Comparison of ENCODE assay signal across 8 cellular contexts in the genomic region with DNA sequence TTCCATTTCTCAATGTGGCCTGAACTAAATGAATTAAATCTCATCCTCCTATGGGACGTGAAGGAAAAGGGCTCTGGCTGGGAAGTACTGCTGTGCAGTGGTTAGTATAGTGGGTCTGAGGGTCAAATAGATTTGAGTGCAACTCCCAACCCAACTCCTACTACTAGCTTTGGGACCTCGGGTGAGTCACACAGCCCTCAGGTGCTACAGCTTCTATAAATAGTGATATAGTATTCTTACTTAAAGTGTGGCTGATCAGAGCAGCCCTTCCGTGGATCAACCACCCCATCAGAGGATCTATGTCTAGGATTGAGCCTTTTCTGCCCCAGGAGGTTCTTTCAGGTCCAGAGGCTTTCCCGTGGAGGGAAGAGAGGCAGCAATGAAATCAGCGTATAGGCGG. TPM values are rescaled to one million over a fixed set of nuclear protein-coding genes. Genes with fewer than 3 reads are reported as not detected.
DNase-seq lines count a peak whose midpoint lies in the region; ATAC-seq and TF ChIP-seq lines count a peak whose summit lies in the region.

No MANE protein-coding gene starts in this region.

- H3K27me3 ChIP-seq in left ventricle myocardium inferior (ENCODE audit: low read depth) = peaks cover 19% of the 10 kb centered on the region
- H3K27me3 ChIP-seq in brain microvascular endothelial cell (replicated peaks) = no peaks in the 10 kb centered on the region

- H3K9me3 ChIP-seq in left ventricle myocardium inferior (replicated peaks) (no peaks in the 10 kb centered on the region), mesodermal cell (ENCODE audit: control insufficient read depth, low read length) (no peaks in the 10 kb centered on the region)

- no peak for ATAC-seq in Right ventricle myocardium inferior
- ATAC-seq in HG02571 (IDR thresholded peaks at IDR 0.05; ENCODE audit: unreplicated experiment) = no peak
- ATAC-seq in GM18870 (IDR thresholded peaks at IDR 0.05; ENCODE audit: unreplicated experiment) = no peak

- WGBS in mesodermal cell (ENCODE audit: insufficient coverage in 2 of 2), 2 experiments = 3 to 23% methylated on average over 3 to 4 of the region's 6 CpGs

- H3K4me3 ChIP-seq in left ventricle myocardium inferior (peak overlapping the region; percentile 86), brain microvascular endothelial cell (ENCODE audit: low read depth, low read length) (peak overlapping the region; percentile 70), mesodermal cell (ENCODE audit: extremely low read depth, insufficient read depth, low read length, poor library complexity, severe bottlenecking) (peak overlapping the region; percentile 71)

- H3K27ac ChIP-seq in left ventricle myocardium inferior (replicated peaks) (peak overlapping the region; percentile 89), brain microvascular endothelial cell (no peak overlapping the region), mesodermal cell (ENCODE audit: low read depth, low read length, severe bottlenecking) (peak overlapping the region; percentile 80)

- DNase-seq in left ventricle myocardium inferior = no peak
- DNase-seq in Right ventricle myocardium inferior (ENCODE audit: missing footprints) = no peak
- no peak for DNase-seq in brain microvascular endothelial cell
- no peak for DNase-seq in NCI-H2107 (lab: John Stamatoyannopoulos, UW)
- DNase-seq in NCI-H1417 treated with DMSO at 0.1 percent for 48 hours (lab: John Stamatoyannopoulos, UW) = no peak

- peaks cover 22% of the 10 kb centered on the region for H3K4me1 ChIP-seq in left ventricle myocardium inferior
- H3K4me1 ChIP-seq in mesodermal cell (ENCODE audit: control insufficient read depth, insufficient read depth, low read length, poor library complexity, severe bottlenecking) = peaks cover 7% of the 10 kb centered on the region

- in situ Hi-C loops in brain microvascular endothelial cell (cut with HindIII; ENCODE audit: low pct_ligation_motif_present, low sequenced_read_pairs) = no loop called here

- no peaks in the 10 kb centered on the region for H3K36me3 ChIP-seq in left ventricle myocardium inferior
- H3K36me3 ChIP-seq in brain microvascular endothelial cell (replicated peaks) = no peaks in the 10 kb centered on the region
- no peaks in the 10 kb centered on the region for H3K36me3 ChIP-seq in mesodermal cell (ENCODE audit: control insufficient read depth, insufficient read depth, low read length)

- intact Hi-C loops in left ventricle myocardium inferior (cut with micrococcal nuclease) (loop anchor here (2.0 kb wide), 1 partner anchor 201 kb away; no protein-coding TSS in a partner anchor), Right ventricle myocardium inferior (cut with DNase I) (loop anchor here (1.0 kb wide), 1 partner anchor 201 kb away; no protein-coding TSS in a partner anchor)

- no peak for TF ChIP-seq CTCF in left ventricle myocardium inferior (IDR thresholded peaks at IDR 0.05; ENCODE audit: borderline replicate concordance)
- no peak for TF ChIP-seq CTCF in brain microvascular endothelial cell (IDR thresholded peaks at IDR 0.05; ENCODE audit: low read depth, low read length, missing control alignments)

RNA-seq across cellular contexts. Expression of a gene that starts 0.9 kb away (rescaled TPM):
- total RNA-seq in left ventricle myocardium inferior = 3.3 TPM
- total RNA-seq in Right ventricle myocardium inferior = 4.4 TPM
- 13.5 TPM for polyA plus RNA-seq in mesodermal cell (2013, experiment 1 of 2)
- 12.2 TPM for polyA plus RNA-seq in mesodermal cell (2013, experiment 2 of 2)
